In genomic region chr15:89444855-89445254, GRCh38 we compare ENCODE assay signal across 28 cellular contexts. TPM values are rescaled to one million over a fixed set of nuclear protein-coding genes. Genes with fewer than 3 reads are reported as not detected.
DNase-seq lines count a peak whose midpoint lies in the region; ATAC-seq, FAIRE-seq and TF ChIP-seq lines count a peak whose summit lies in the region.
"Had no signal": no experiment of that assay in that cellular context is flagged by ENCODE, and none has a peak within 500 bp of the region (broad histone marks: within the 10 kb centered on the region; RNA-seq: fewer than 3 reads in every experiment).

No MANE protein-coding gene starts in this region.

- H3K4me1 Mint-ChIP-seq in nephron progenitor cell = peaks cover 50% of the 10 kb centered on the region
- H3K4me1 Mint-ChIP-seq in activated CD8-positive, alpha-beta memory T cell treated with anti-CD3 and anti-CD28 coated beads, Interleukin-2, amount 10 ng/mL, durations not matched to agents 7 days and 5 days = peaks cover 5% of the 10 kb centered on the region
- H3K4me1 Mint-ChIP-seq: activated CD4-positive, alpha-beta T cell treated with anti-CD3 and anti-CD28 coated beads, Interleukin-2, amount 10 ng/mL, durations not matched to agents 7 days and 5 days had no signal

- CTCF ChIA-PET in activated CD8-positive, alpha-beta memory T cell treated with anti-CD3 and anti-CD28 coated beads, Interleukin-2, amount 10 ng/mL, durations not matched to agents 7 days and 5 days (lab: Charles Lee) = interaction anchor here (1.1 to 4.6 kb wide), 3 partner anchors 12 to 31 kb away, joined by 3 to 33 read pairs (median 4); no protein-coding TSS in a partner anchor

- FAIRE-seq in D721Med (lab: Jason Lieb, UNC) = no peak
- FAIRE-seq: bronchial epithelial cell, islet of Langerhans had no signal

- no peaks in the 10 kb centered on the region for H3K9me3 Mint-ChIP-seq in nephron progenitor cell
- H3K9me3 Mint-ChIP-seq in activated CD8-positive, alpha-beta memory T cell treated with anti-CD3 and anti-CD28 coated beads, Interleukin-2, amount 10 ng/mL, durations not matched to agents 7 days and 5 days (ENCODE audit: low read depth) = no peaks in the 10 kb centered on the region
- H3K9me3 Mint-ChIP-seq: activated CD4-positive, alpha-beta T cell treated with anti-CD3 and anti-CD28 coated beads, Interleukin-2, amount 10 ng/mL, durations not matched to agents 7 days and 5 days; CD4-positive, alpha-beta T cell; effector memory CD8-positive, alpha-beta T cell; natural killer cell treated with Interleukin-12 subunit alpha and Interleukin-12 subunit beta and Interleukin-15 and Interleukin-18, amount 100 ng/mL, for 72 hours; T-helper 2 cell treated with Interferon-gamma antibody and Interleukin-4, amounts not matched to agents 5 μg/mL and 100 μg/mL, for 36 hours had no signal

- TF ChIP-seq CTCF in D721Med (IDR thresholded peaks at IDR 0.05; ENCODE audit: insufficient read depth, missing control alignments) (no peak), nephron progenitor cell (IDR thresholded peaks at IDR 0.05) (no peak)

- peaks cover 41% of the 10 kb centered on the region for H3K27me3 Mint-ChIP-seq in nephron progenitor cell (ENCODE audit: low read depth, poor library complexity)
- H3K27me3 Mint-ChIP-seq in activated CD8-positive, alpha-beta memory T cell treated with anti-CD3 and anti-CD28 coated beads, Interleukin-2, amount 10 ng/mL, durations not matched to agents 7 days and 5 days = peaks cover 32% of the 10 kb centered on the region

- no peak overlapping the region for H3K4me3 Mint-ChIP-seq in nephron progenitor cell
- H3K4me3 Mint-ChIP-seq in activated CD8-positive, alpha-beta memory T cell treated with anti-CD3 and anti-CD28 coated beads, Interleukin-2, amount 10 ng/mL, durations not matched to agents 7 days and 5 days = no peak overlapping the region
- H3K4me3 Mint-ChIP-seq: activated CD4-positive, alpha-beta T cell treated with anti-CD3 and anti-CD28 coated beads, Interleukin-2, amount 10 ng/mL, durations not matched to agents 7 days and 5 days; CD4-positive, alpha-beta T cell; effector memory CD8-positive, alpha-beta T cell; natural killer cell treated with Interleukin-12 subunit alpha and Interleukin-12 subunit beta and Interleukin-15 and Interleukin-18, amount 100 ng/mL, for 72 hours; T-helper 2 cell treated with Interferon-gamma antibody and Interleukin-4, amounts not matched to agents 5 μg/mL and 100 μg/mL, for 36 hours had no signal

- H3K36me3 Mint-ChIP-seq in nephron progenitor cell (ENCODE audit: low read depth) = no peaks in the 10 kb centered on the region
- H3K36me3 Mint-ChIP-seq in activated CD8-positive, alpha-beta memory T cell treated with anti-CD3 and anti-CD28 coated beads, Interleukin-2, amount 10 ng/mL, durations not matched to agents 7 days and 5 days = no peaks in the 10 kb centered on the region
- H3K36me3 Mint-ChIP-seq: natural killer cell treated with Interleukin-12 subunit alpha and Interleukin-12 subunit beta and Interleukin-15 and Interleukin-18, amount 100 ng/mL, for 72 hours had no signal

- no peak for ATAC-seq in activated CD8-positive, alpha-beta memory T cell treated with anti-CD3 and anti-CD28 coated beads, Interleukin-2, amount 10 ng/mL, durations not matched to agents 7 days and 5 days
- ATAC-seq: effector memory CD8-positive, alpha-beta T cell; esophagus mucosa; foreskin keratinocyte; natural killer cell treated with Interleukin-12 subunit alpha and Interleukin-12 subunit beta and Interleukin-15 and Interleukin-18, amount 100 ng/mL, for 72 hours; sciatic nerve; stimulated activated naive CD8-positive, alpha-beta T cell treated with anti-CD3 and anti-CD28 coated beads, Interleukin-15, Interleukin-2, amounts not matched to agents 100 U/mL and 50 U/mL, for 24 hours had no signal

- DNase-seq in D721Med (ENCODE audit: insufficient read length, low spot score) = peak; percentile 89
- DNase-seq in NCI-H1105 treated with DMSO at 0.1 percent for 48 hours (lab: John Stamatoyannopoulos, UW) = peak; percentile 42
- peak; percentile 52 for DNase-seq in SK-N-DZ (ENCODE audit: low spot score)
- DNase-seq in nephron progenitor cell = peak; percentile 33
- DNase-seq in activated T-cell treated with anti-CD3 and anti-CD28 coated beads for 4 hours = no peak
- DNase-seq in AG20443 (ENCODE audit: low spot score) = no peak
- no peak for DNase-seq in HCEC 1CT
- no peak for DNase-seq in activated CD8-positive, alpha-beta memory T cell treated with anti-CD3 and anti-CD28 coated beads, Interleukin-2, amount 10 ng/mL, durations not matched to agents 7 days and 5 days
- DNase-seq: activated CD4-positive, alpha-beta T cell treated with anti-CD3 and anti-CD28 coated beads, Interleukin-2, amount 10 ng/mL, durations not matched to agents 7 days and 5 days; activated naive CD4-positive, alpha-beta T cell treated with anti-CD3 and anti-CD28 coated beads, Interleukin-2, amount 50 U/mL, for 16 hours; CD4-positive, alpha-beta T cell; effector memory CD8-positive, alpha-beta T cell; foreskin keratinocyte; GF-D8; hippocampal formation; KBM-7; MM.1S; NCI-H510A treated with DMSO at 0.1 percent for 48 hours; stimulated activated naive CD8-positive, alpha-beta T cell treated with anti-CD3 and anti-CD28 coated beads, Interleukin-15, Interleukin-2, amounts not matched to agents 100 U/mL and 50 U/mL, for 24 hours; thyroid gland had no signal

- H3K27ac Mint-ChIP-seq in nephron progenitor cell = no peak overlapping the region
- no peak overlapping the region for H3K27ac Mint-ChIP-seq in activated CD8-positive, alpha-beta memory T cell treated with anti-CD3 and anti-CD28 coated beads, Interleukin-2, amount 10 ng/mL, durations not matched to agents 7 days and 5 days
- H3K27ac Mint-ChIP-seq: activated CD4-positive, alpha-beta T cell treated with anti-CD3 and anti-CD28 coated beads, Interleukin-2, amount 10 ng/mL, durations not matched to agents 7 days and 5 days; CD4-positive, alpha-beta T cell; effector memory CD8-positive, alpha-beta T cell; natural killer cell treated with Interleukin-12 subunit alpha and Interleukin-12 subunit beta and Interleukin-15 and Interleukin-18, amount 100 ng/mL, for 72 hours; T-helper 2 cell treated with Interferon-gamma antibody and Interleukin-4, amounts not matched to agents 5 μg/mL and 100 μg/mL, for 36 hours had no signal

RNA-seq across cellular contexts. Expression of gene RHCG, which starts 51.5 kb away (rescaled TPM):
- polyA plus RNA-seq in SK-N-DZ (2014; cell fraction: cytosol; rRNA removed) = not detected in 2 replicates
- polyA plus RNA-seq in SK-N-DZ (2014; cell fraction: nucleus; rRNA removed) = not detected in 2 replicates
- not detected for total RNA-seq in activated CD8-positive, alpha-beta memory T cell treated with anti-CD3 and anti-CD28 coated beads, Interleukin-2, amount 10 ng/mL, durations not matched to agents 7 days and 5 days
- total RNA-seq: activated CD4-positive, alpha-beta T cell treated with anti-CD3 and anti-CD28 coated beads, Interleukin-2, amount 10 ng/mL, durations not matched to agents 7 days and 5 days; CD4-positive, alpha-beta T cell; HT-29; natural killer cell treated with Interleukin-12 subunit alpha and Interleukin-12 subunit beta and Interleukin-15 and Interleukin-18, amount 100 ng/mL, for 72 hours; OCI-LY7; sciatic nerve; thyroid gland had no signal

Comparison
In these comparisons a context has a peak if more than half of its experiments do, and no peak if none do; other contexts are left out.
1. DNase-seq: peak in D721Med (single experiment), NCI-H1105 treated with DMSO at 0.1 percent for 48 hours (single experiment), SK-N-DZ (single experiment) and nephron progenitor cell (single experiment); none in activated T-cell treated with anti-CD3 and anti-CD28 coated beads for 4 hours (single experiment), AG20443 (single experiment), HCEC 1CT (single experiment) and activated CD8-positive, alpha-beta memory T cell treated with anti-CD3 and anti-CD28 coated beads, Interleukin-2, amount 10 ng/mL, durations not matched to agents 7 days and 5 days (single experiment).